Comparison of ENCODE assay signal across 9 cellular contexts in the genomic region with DNA sequence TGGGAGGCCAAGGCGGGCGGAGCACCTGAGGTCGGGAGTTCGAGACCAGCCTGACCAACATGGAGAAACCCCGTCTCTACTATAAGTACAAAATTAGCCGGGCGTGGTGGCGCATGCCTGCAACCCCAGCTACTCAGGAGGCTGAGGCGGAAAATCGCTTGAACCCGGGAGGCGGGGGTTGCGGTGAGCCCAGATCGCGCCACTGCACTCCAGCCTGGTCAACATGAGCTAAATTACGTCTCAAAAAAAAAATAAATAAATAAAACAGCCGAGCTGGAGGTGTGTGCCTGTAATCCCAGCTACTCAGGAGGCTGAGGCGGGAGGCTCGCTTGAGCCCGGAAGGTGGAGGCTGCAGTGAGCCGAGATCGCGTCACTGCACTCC. TPM values are rescaled to one million over a fixed set of nuclear protein-coding genes. Genes with fewer than 3 reads are reported as not detected.
DNase-seq lines count a peak whose midpoint lies in the region; ATAC-seq, FAIRE-seq and TF ChIP-seq lines count a peak whose summit lies in the region.
"Not testable (repeated sequence)": the region's sequence is repeated elsewhere in the genome, so short reads cannot be mapped to it uniquely, and the experiment has no call there.
"Had no signal": no experiment of that assay in that cellular context is flagged by ENCODE, and none has a peak within 500 bp of the region (broad histone marks: within the 10 kb centered on the region; RNA-seq: fewer than 3 reads in every experiment).

No MANE protein-coding gene starts in this region.

- peak in 1 of 5 donors; percentile 3 for DNase-seq in CD8-positive, alpha-beta memory T cell
- not testable (repeated sequence) for DNase-seq in activated CD4-positive, alpha-beta T cell treated with anti-CD3 and anti-CD28 coated beads, Interleukin-2, amount 10 ng/mL, durations not matched to agents 7 days and 5 days; brain microvascular endothelial cell; fibroblast of mammary gland (ENCODE audit: low read depth); pancreas; thoracic aorta (ENCODE audit: low spot score)
- DNase-seq in right lobe of liver: peak in 1 of 3 donors; percentile 27

- H3K9me3 Mint-ChIP-seq in CD8-positive, alpha-beta memory T cell; activated CD4-positive, alpha-beta T cell treated with anti-CD3 and anti-CD28 coated beads, Interleukin-2, amount 10 ng/mL, durations not matched to agents 7 days and 5 days: not testable (repeated sequence)

- peak overlapping the region; percentile 79 for H3K27ac ChIP-seq in CD8-positive, alpha-beta memory T cell (ENCODE audit: low read depth, low read length)
- H3K27ac ChIP-seq in brain microvascular endothelial cell (peak overlapping the region; percentile 50), right lobe of liver (peak overlapping the region; percentile 78 to 95 (median 83)), pancreas (peak overlapping the region; percentile 91 to 98 (median 94)), thoracic aorta (peak overlapping the region; percentile 95 to 97)

- H3K4me3 ChIP-seq in CD8-positive, alpha-beta memory T cell (ENCODE audit: low read length): peak overlapping the region; percentile 91
- H3K4me3 ChIP-seq in Loucy (ENCODE audit: low read length, poor library complexity, severe bottlenecking) (peak overlapping the region; percentile 82), brain microvascular endothelial cell (ENCODE audit: low read depth, low read length) (peak overlapping the region; percentile 62), fibroblast of mammary gland (ENCODE audit: control insufficient read depth, low read depth, low read length) (peak overlapping the region; percentile 67), right lobe of liver (peak overlapping the region; percentile 51 to 74 (median 71)), pancreas (peak overlapping the region; percentile 26 to 65 (median 45)), thoracic aorta (peak overlapping the region; percentile 88)

- H3K9ac ChIP-seq in Loucy (ENCODE audit: low read depth, low read length, poor library complexity, severe bottlenecking): peak overlapping the region; percentile 78

- ATAC-seq in right lobe of liver (peak in 1 of 4 donors; percentile 0), pancreas (peak in 2 of 4 donors; percentile 12 to 18), thoracic aorta (ENCODE audit: insufficient number of reproducible peaks, low FRiP score, low read depth) (peak; percentile 10)

- H3K27ac Mint-ChIP-seq in CD8-positive, alpha-beta memory T cell: peak overlapping the region; percentile 91 to 99 (median 96)
- H3K27ac Mint-ChIP-seq in activated CD4-positive, alpha-beta T cell treated with anti-CD3 and anti-CD28 coated beads, Interleukin-2, amount 10 ng/mL, durations not matched to agents 7 days and 5 days: peak overlapping the region; percentile 99

- H2AFZ ChIP-seq in Loucy (ENCODE audit: low read length): peak overlapping the region; percentile 87

- not testable (repeated sequence) for H3K36me3 Mint-ChIP-seq in CD8-positive, alpha-beta memory T cell; activated CD4-positive, alpha-beta T cell treated with anti-CD3 and anti-CD28 coated beads, Interleukin-2, amount 10 ng/mL, durations not matched to agents 7 days and 5 days (ENCODE audit: low read depth)

- TF ChIP-seq CTCF in Loucy (conservative IDR thresholded peaks at IDR 0.05; ENCODE audit: low read length); brain microvascular endothelial cell (IDR thresholded peaks at IDR 0.05; ENCODE audit: low read depth, low read length, missing control alignments); fibroblast of mammary gland (conservative IDR thresholded peaks at IDR 0.05; ENCODE audit: control insufficient read depth, insufficient read depth, low read depth, low read length); right lobe of liver (IDR thresholded peaks at IDR 0.05); pancreas (IDR thresholded peaks at IDR 0.05); thoracic aorta (IDR thresholded peaks at IDR 0.05): not testable (repeated sequence)

- not testable (repeated sequence) for H4K20me1 ChIP-seq in Loucy (ENCODE audit: insufficient read depth, low read length, poor library complexity, severe bottlenecking)

- peak overlapping the region; percentile 58 for H3K4me2 ChIP-seq in Loucy (ENCODE audit: low read depth, low read length, poor library complexity, severe bottlenecking)

- in situ Hi-C loops in brain microvascular endothelial cell (cut with HindIII; ENCODE audit: low pct_ligation_motif_present, low sequenced_read_pairs): not testable (repeated sequence)

- H3F3A ChIP-seq in Loucy (ENCODE audit: low read depth): not testable (repeated sequence)

- intact Hi-C loops in right lobe of liver (cut with DNase I): loop anchor here in 1 of 2 donors (10.0 kb wide), 1 partner anchor 128 kb away; no protein-coding TSS in a partner anchor
- intact Hi-C loops in pancreas (cut with DNase I): not testable (repeated sequence)

- WGBS in right lobe of liver (ENCODE audit: insufficient coverage, low coverage, low lambda C conversion rate, missing lambda C conversion rate): 8% methylated on average over 8 of the region's 23 CpGs
- WGBS in pancreas, 2 donors: 55 to 58% methylated on average over 23 of the region's 23 CpGs

- CTCF ChIA-PET in CD8-positive, alpha-beta memory T cell (lab: Charles Lee): interaction anchor here (0.9 to 4.1 kb wide), 21 partner anchors 10 to 564 kb away, joined by 3 to 83 read pairs (median 5); a partner anchor contains a TSS
- CTCF ChIA-PET in activated CD4-positive, alpha-beta T cell treated with anti-CD3 and anti-CD28 coated beads, Interleukin-2, amount 10 ng/mL, durations not matched to agents 7 days and 5 days (lab: Charles Lee): interaction anchor here (0.9 to 4.5 kb wide), 30 partner anchors 7 to 678 kb away, joined by 3 to 124 read pairs (median 4); a partner anchor contains a TSS

- H3K9me2 ChIP-seq in Loucy (replicated peaks; ENCODE audit: low read depth, low read length): not testable (repeated sequence)

- peak overlapping the region; percentile 92 to 96 (median 94) for H3K4me3 Mint-ChIP-seq in CD8-positive, alpha-beta memory T cell
- peak overlapping the region; percentile 94 for H3K4me3 Mint-ChIP-seq in activated CD4-positive, alpha-beta T cell treated with anti-CD3 and anti-CD28 coated beads, Interleukin-2, amount 10 ng/mL, durations not matched to agents 7 days and 5 days

- not testable (repeated sequence) for H3K36me3 ChIP-seq in CD8-positive, alpha-beta memory T cell (ENCODE audit: insufficient read depth, low read length); Loucy (ENCODE audit: insufficient read depth, low read length); brain microvascular endothelial cell (replicated peaks); right lobe of liver; pancreas; thoracic aorta

- FAIRE-seq in pancreas (lab: Jason Lieb, UNC): not testable (repeated sequence)

- not testable (repeated sequence) for H3K4me1 ChIP-seq in CD8-positive, alpha-beta memory T cell (ENCODE audit: insufficient read depth, low read length); Loucy (ENCODE audit: insufficient read depth, low read length, poor library complexity, severe bottlenecking); right lobe of liver; pancreas; thoracic aorta (ENCODE audit: control insufficient read depth in 1 of 2, low read depth in 2 of 2)

- POLR2A ChIA-PET in CD8-positive, alpha-beta memory T cell (lab: Charles Lee): interaction anchor here (1.0 to 1.7 kb wide), 5 partner anchors 19 to 372 kb away, joined by 3 to 29 read pairs (median 4); a partner anchor contains a TSS
- POLR2A ChIA-PET in activated CD4-positive, alpha-beta T cell treated with anti-CD3 and anti-CD28 coated beads, Interleukin-2, amount 10 ng/mL, durations not matched to agents 7 days and 5 days (lab: Charles Lee): not testable (repeated sequence)

- not testable (repeated sequence) for TF ChIP-seq POLR2A in right lobe of liver (IDR thresholded peaks at IDR 0.05)

- H3K27me3 ChIP-seq in CD8-positive, alpha-beta memory T cell (ENCODE audit: insufficient read depth, low read length, poor library complexity, severe bottlenecking); Loucy (ENCODE audit: insufficient read depth, low read length, poor library complexity, severe bottlenecking); brain microvascular endothelial cell (replicated peaks); right lobe of liver; pancreas; thoracic aorta (replicated peaks; ENCODE audit: insufficient read depth): not testable (repeated sequence)

- not testable (repeated sequence) for H3K9me3 ChIP-seq in CD8-positive, alpha-beta memory T cell (ENCODE audit: low read length); Loucy (ENCODE audit: insufficient read depth, low read depth, low read length); right lobe of liver; pancreas; thoracic aorta

- H3K27me3 Mint-ChIP-seq in CD8-positive, alpha-beta memory T cell; activated CD4-positive, alpha-beta T cell treated with anti-CD3 and anti-CD28 coated beads, Interleukin-2, amount 10 ng/mL, durations not matched to agents 7 days and 5 days: not testable (repeated sequence)

- H3K4me1 Mint-ChIP-seq in CD8-positive, alpha-beta memory T cell: not testable (repeated sequence)
- H3K4me1 Mint-ChIP-seq in activated CD4-positive, alpha-beta T cell treated with anti-CD3 and anti-CD28 coated beads, Interleukin-2, amount 10 ng/mL, durations not matched to agents 7 days and 5 days: peaks cover 12% of the 10 kb centered on the region

- not testable (repeated sequence) for H3K79me2 ChIP-seq in Loucy (ENCODE audit: insufficient read depth, low read length)

RNA-seq across cellular contexts. Expression of a gene that starts 11.1 kb away (rescaled TPM):
- total RNA-seq in CD8-positive, alpha-beta memory T cell: not detected
- polyA plus RNA-seq in CD8-positive, alpha-beta memory T cell: not detected
- not detected for total RNA-seq in activated CD4-positive, alpha-beta T cell treated with anti-CD3 and anti-CD28 coated beads, Interleukin-2, amount 10 ng/mL, durations not matched to agents 7 days and 5 days
- total RNA-seq in right lobe of liver (under 1 TPM; 0.18 to 0.62 (median 0.28) TPM), pancreas (under 1 TPM; 0.12 to 0.24 (median 0.19) TPM), thoracic aorta (1 to 10 TPM in 1 of 2 donors, under 1 TPM in 1; 0.68 to 1.1 TPM)
- polyA plus RNA-seq in pancreas: under 1 TPM; 0.40 to 0.42 TPM
- total RNA-seq: activated CD8-positive, alpha-beta memory T cell treated with anti-CD3 and anti-CD28 coated beads for 36 hours had no signal

RNA-seq across cellular contexts. Expression of a gene that starts 19.8 kb away (rescaled TPM):
- 10 to 100 TPM; 43.0 to 43.8 TPM for total RNA-seq in CD8-positive, alpha-beta memory T cell
- polyA plus RNA-seq in CD8-positive, alpha-beta memory T cell: 0.92 TPM
- total RNA-seq in activated CD4-positive, alpha-beta T cell treated with anti-CD3 and anti-CD28 coated beads, Interleukin-2, amount 10 ng/mL, durations not matched to agents 7 days and 5 days: 10 to 100 TPM; 19.3 to 19.7 TPM
- total RNA-seq in right lobe of liver (1 to 10 TPM; 2.6 to 5.8 (median 3.7) TPM), pancreas (10 to 100 TPM in 4 of 6 donors, 1 to 10 TPM in 2; 8.6 to 17.9 (median 12.9) TPM), thoracic aorta (1 to 10 TPM; 3.5 to 7.6 TPM)
- 10 to 100 TPM in 1 of 2 donors, 1 to 10 TPM in 1; 6.1 to 10.7 TPM for polyA plus RNA-seq in pancreas
